1 cellular context compared by ENCODE assay signal in genomic region chr5:84017704-84018240, GRCh38.
TF ChIP-seq lines count a peak whose summit lies in the region.

No MANE protein-coding gene starts in this region.

TF ChIP-seq in SK-N-SH, 30 proteins besides CTCF, POLR2A, EP300 and RAD21 (continued from another document):
- TF ChIP-seq USF2 (IDR thresholded peaks at IDR 0.05; ENCODE audit: borderline replicate concordance, low read depth, low read length) (no peak), MXI1 (IDR thresholded peaks at IDR 0.05; ENCODE audit: low read depth, low read length) (no peak), MEF2A (IDR thresholded peaks at IDR 0.05; ENCODE audit: borderline replicate concordance, low read depth) (no peak), RFX5 (IDR thresholded peaks at IDR 0.05; ENCODE audit: low read length) (no peak)
